16 cellular contexts compared by ENCODE assay signal in genomic region chr1:210627740-210628139, GRCh38.
DNase-seq lines count a peak whose midpoint lies in the region; ATAC-seq, FAIRE-seq and TF ChIP-seq lines count a peak whose summit lies in the region.
"Had no signal": no experiment of that assay in that cellular context is flagged by ENCODE, and none has a peak within 500 bp of the region (broad histone marks: within the 10 kb centered on the region; RNA-seq: fewer than 3 reads in every experiment).

No MANE protein-coding gene starts in this region.

- TF ChIP-seq RAD21 in HepG2 (CRISPR knock-in tag; IDR thresholded peaks at IDR 0.05), result no peak

- H3K27me3 ChIP-seq in HepG2 (ENCODE audit: control insufficient read depth in 1 of 2, insufficient read depth in 2 of 2, low read length in 2 of 2), result 0 out of 5 replicates have a peak, but pooled peaks cover 0 to 1% of the 10 kb centered on the region in 2 experiments
- no peaks in the 10 kb centered on the region for H3K27me3 ChIP-seq in right lobe of liver
- H3K27me3 ChIP-seq in thyroid gland, result no peaks in the 10 kb centered on the region

- H3K9me3 ChIP-seq in HepG2 (ENCODE audit: low read length) (no peaks in the 10 kb centered on the region), right lobe of liver (no peaks in the 10 kb centered on the region), thyroid gland (no peaks in the 10 kb centered on the region)

- intact Hi-C loops in HepG2 (cut with micrococcal nuclease; ENCODE audit: unreplicated experiment) (no loop called here), right lobe of liver (cut with DNase I) (no loop called here), thyroid gland (cut with DNase I) (no loop called here)

- no peaks in the 10 kb centered on the region for H3K4me1 ChIP-seq in HepG2 (ENCODE audit: insufficient read depth, low read length)
- no peaks in the 10 kb centered on the region for H3K4me1 ChIP-seq in right lobe of liver
- H3K4me1 ChIP-seq in thyroid gland, result peaks cover 26 to 30% of the 10 kb centered on the region in 2 donors

- H3K4me2 ChIP-seq in HepG2 (ENCODE audit: low read depth, low read length), result no peak overlapping the region

- CTCF ChIA-PET in HepG2 (lab: Yijun Ruan, JAX; ENCODE audit: low intra/inter-chr PET ratio, low total read pairs), result no interaction called here

- no peak overlapping the region for H3K9ac ChIP-seq in HepG2 (ENCODE audit: insufficient read depth, low read depth, low read length)

- no peak for DNase-seq in HepG2 (ENCODE audit: low spot score)
- no peak for DNase-seq in right lobe of liver
- DNase-seq in GM04504 (ENCODE audit: low read depth), result peak; percentile 9
- peak; percentile 21 to 28 for DNase-seq in thyroid gland
- no peak for DNase-seq in COLO829 (ENCODE audit: low spot score)
- DNase-seq in OCI-M1 (lab: John Stamatoyannopoulos, UW), result no peak
- DNase-seq: CD4-positive, alpha-beta T cell; KBM-7; NCI-H1694; NCI-H446 treated with DMSO at 0.1 percent for 48 hours; NCI-H82 had no signal

- TF ChIP-seq CTCF in HepG2 (CRISPR knock-in tag; IDR thresholded peaks at IDR 0.05) (no peak), right lobe of liver (IDR thresholded peaks at IDR 0.05) (no peak), VCaP (conservative IDR thresholded peaks at IDR 0.05) (no peak), thyroid gland (IDR thresholded peaks at IDR 0.05) (no peak)

- no peak for TF ChIP-seq POLR2A in HepG2 (IDR thresholded peaks at IDR 0.05; ENCODE audit: insufficient read depth in 1 of 2, low read depth in 2 of 2, low read length in 2 of 2)
- TF ChIP-seq POLR2A in right lobe of liver (IDR thresholded peaks at IDR 0.05), result no peak
- TF ChIP-seq POLR2A in thyroid gland (IDR thresholded peaks at IDR 0.05), result no peak

- TF ChIP-seq EP300 in HepG2 (IDR thresholded peaks at IDR 0.05; ENCODE audit: low read depth in 2 of 2, low read length in 2 of 2), result no peak
- TF ChIP-seq EP300 in HepG2 (CRISPR knock-in tag; IDR thresholded peaks at IDR 0.05; ENCODE audit: borderline replicate concordance), result no peak

- no TSS peak for BruUV-seq in HepG2 (replicated peaks; lab: Mats Ljungman, UMichigan)

- no peaks in the 10 kb centered on the region for H4K20me1 ChIP-seq in HepG2 (ENCODE audit: insufficient read depth, low read length)

- no peak for FAIRE-seq in HepG2 (lab: Jason Lieb, UNC)

- no peaks in the 10 kb centered on the region for H3K36me3 ChIP-seq in HepG2 (replicated peaks in 1 of 2; ENCODE audit: control insufficient read depth in 1 of 2, insufficient read depth in 2 of 2, low read length in 2 of 2)
- H3K36me3 ChIP-seq in right lobe of liver, result no peaks in the 10 kb centered on the region
- no peaks in the 10 kb centered on the region for H3K36me3 ChIP-seq in thyroid gland

- no peaks in the 10 kb centered on the region for H3K79me2 ChIP-seq in HepG2 (ENCODE audit: insufficient read depth, low read length)

- POLR2A ChIA-PET in HepG2 (lab: Yijun Ruan, JAX), result no interaction called here

- ATAC-seq in HepG2 (no peak), right lobe of liver (no peak), HG03108 (IDR thresholded peaks at IDR 0.05; ENCODE audit: unreplicated experiment) (no peak)
- ATAC-seq: HCT116, Panc1 had no signal

- no peak overlapping the region for H3K27ac ChIP-seq in HepG2 (ENCODE audit: extremely low read length, insufficient read depth, low read length)
- no peak overlapping the region for H3K27ac ChIP-seq in right lobe of liver
- H3K27ac ChIP-seq in VCaP, result 0 out of 2 replicates have a peak overlapping the region, but pooled peaks have one; percentile 7
- peak overlapping the region; percentile 13 to 81 (median 49) for H3K27ac ChIP-seq in thyroid gland
- H3K27ac ChIP-seq: HL-60 had no signal

- no peak overlapping the region for H2AFZ ChIP-seq in HepG2 (ENCODE audit: low read length)

- in situ Hi-C loops in HepG2 (cut with HindIII; ENCODE audit: extremely low pct_ligation_motif_present, low pct_unique_long_range_greater_than_20kb), result no loop called here

- H3K4me3 ChIP-seq in HepG2 (replicated peaks in 1 of 3; ENCODE audit: insufficient read depth in 1 of 3, low read depth in 2 of 3, low read length in 3 of 3) (no peak overlapping the region), right lobe of liver (no peak overlapping the region), thyroid gland (replicated peaks in 1 of 3) (no peak overlapping the region)

TF ChIP-seq in HepG2, 621 proteins besides CTCF, POLR2A, EP300 and RAD21:
- TF ChIP-seq CREM (IDR thresholded peaks at IDR 0.05) (no peak), CREM (CRISPR knock-in tag; IDR thresholded peaks at IDR 0.05) (no peak), NFE2L2 (IDR thresholded peaks at IDR 0.05; ENCODE audit: low read length) (peak; percentile 56), MAFK (conservative IDR thresholded peaks at IDR 0.05 in 1 of 2, IDR thresholded peaks at IDR 0.05 in 1 of 2; ENCODE audit: low read length in 2 of 2) (peak; percentile 2 to 10; a peak in 1 of 4 replicates)

Comparison
In these comparisons a context has a peak if more than half of its experiments do, and no peak if none do; other contexts are left out.
1. DNase-seq: peak in GM04504 (single experiment) and thyroid gland (2 of 2); none in HepG2 (single experiment), right lobe of liver (0 of 3), COLO829 (single experiment) and OCI-M1 (single experiment).
2. H3K27ac ChIP-seq: peak in VCaP (single experiment) and thyroid gland (3 of 3); none in HepG2 (single experiment) and right lobe of liver (0 of 3).